8 cellular contexts compared by ENCODE assay signal in genomic region chr3:100402150-100402706, GRCh38. TPM values are rescaled to one million over a fixed set of nuclear protein-coding genes. Genes with fewer than 3 reads are reported as not detected.
A peak's percentile ranks its signal among the peaks of the same experiment; 100 is the strongest.
DNase-seq lines count a peak whose midpoint lies in the region; ATAC-seq, FAIRE-seq and TF ChIP-seq lines count a peak whose summit lies in the region.

No MANE protein-coding gene starts in this region.

- intact Hi-C loops in activated CD4-positive, alpha-beta T cell treated with anti-CD3 and anti-CD28 coated beads for 36 hours (cut with DNase I, micrococcal nuclease) = loop anchor here in 1 of 2 experiments (5.0 to 10.0 kb wide), 3 partner anchors 570 to 1500 kb away; partner anchors contain the start of gene DCBLD2

- H3K27me3 Mint-ChIP-seq in activated CD4-positive, alpha-beta T cell treated with anti-CD3 and anti-CD28 coated beads for 36 hours = no peaks in the 10 kb centered on the region

- H3K27ac Mint-ChIP-seq in activated CD4-positive, alpha-beta T cell treated with anti-CD3 and anti-CD28 coated beads for 36 hours = peak overlapping the region; percentile 96

- peak overlapping the region; percentile 78 for H3K4me3 Mint-ChIP-seq in activated CD4-positive, alpha-beta T cell treated with anti-CD3 and anti-CD28 coated beads for 36 hours

- peak overlapping the region; percentile 69 for H3K4me3 ChIP-seq in suprapubic skin

- ATAC-seq in activated CD4-positive, alpha-beta T cell treated with anti-CD3 and anti-CD28 coated beads for 36 hours = no peak

- WGBS in suprapubic skin = under 1% methylated on average over 3 of the region's 3 CpGs

- no peak for DNase-seq in activated CD4-positive, alpha-beta T cell treated with anti-CD3 and anti-CD28 coated beads for 36 hours
- DNase-seq in activated CD4-positive, alpha-beta T cell treated with anti-CD3 and anti-CD28 coated beads for 48 hours = no peak
- DNase-seq in NCI-H2081 treated with DMSO at 0.1 percent for 48 hours (lab: John Stamatoyannopoulos, UW) = peak; percentile 70
- DNase-seq in amniotic epithelial cell (ENCODE audit: low read depth) = peak; percentile 19
- peak; percentile 42 for DNase-seq in inferior parietal cortex (ENCODE audit: extremely low spot score)
- no peak for DNase-seq in suprapubic skin (ENCODE audit: low spot score in 2 of 2)
- no peak for DNase-seq in NCI-H2029 treated with DMSO at 0.1 percent for 48 hours (lab: John Stamatoyannopoulos, UW)
- DNase-seq in D721Med (ENCODE audit: insufficient read length, low spot score) = no peak

- peaks cover under 1% of the 10 kb centered on the region for H3K9me3 ChIP-seq in suprapubic skin

- peaks cover 45% of the 10 kb centered on the region for H3K4me1 ChIP-seq in suprapubic skin

- POLR2A ChIA-PET in activated CD4-positive, alpha-beta T cell treated with anti-CD3 and anti-CD28 coated beads for 36 hours (lab: Charles Lee) = interaction anchor here (0.5 to 1.5 kb wide), 5 partner anchors 11 to 309 kb away, joined by 3 to 7 read pairs (median 6); partner anchors contain the start of gene TBC1D23

- no peak for TF ChIP-seq EP300 in suprapubic skin (IDR thresholded peaks at IDR 0.05)

- peak overlapping the region; percentile 94 for H3K27ac ChIP-seq in suprapubic skin

- no peaks in the 10 kb centered on the region for H3K27me3 ChIP-seq in suprapubic skin

- FAIRE-seq in D721Med (lab: Jason Lieb, UNC) = no peak

- H3K36me3 ChIP-seq in suprapubic skin = no peaks in the 10 kb centered on the region

- H3K4me1 Mint-ChIP-seq in activated CD4-positive, alpha-beta T cell treated with anti-CD3 and anti-CD28 coated beads for 36 hours = peaks cover 40% of the 10 kb centered on the region

- H3K9me3 Mint-ChIP-seq in activated CD4-positive, alpha-beta T cell treated with anti-CD3 and anti-CD28 coated beads for 36 hours (ENCODE audit: low read depth) = peaks cover 3% of the 10 kb centered on the region

- peaks cover 21% of the 10 kb centered on the region for H3K36me3 Mint-ChIP-seq in activated CD4-positive, alpha-beta T cell treated with anti-CD3 and anti-CD28 coated beads for 36 hours (ENCODE audit: low read depth)

- CTCF ChIA-PET in activated CD4-positive, alpha-beta T cell treated with anti-CD3 and anti-CD28 coated beads for 36 hours (lab: Charles Lee) = interaction anchor here (0.7 to 2.9 kb wide), 8 partner anchors 11 to 570 kb away, joined by 3 to 12 read pairs (median 4); partner anchors contain the start of gene TBC1D23

- no peak for TF ChIP-seq POLR2A in suprapubic skin (IDR thresholded peaks at IDR 0.05)

- TF ChIP-seq CTCF in suprapubic skin (IDR thresholded peaks at IDR 0.05) (no peak), D721Med (IDR thresholded peaks at IDR 0.05; ENCODE audit: insufficient read depth, missing control alignments) (no peak)

RNA-seq across cellular contexts. Expression of gene LNP1, which starts 0.9 kb away (rescaled TPM):
- 1 to 10 TPM; 1.7 TPM for total RNA-seq in activated CD4-positive, alpha-beta T cell treated with anti-CD3 and anti-CD28 coated beads for 36 hours
- under 1 TPM in 3 of 4 donors, not detected in 1; 0.64 to 0.97 (median 0.76) TPM for total RNA-seq in suprapubic skin

RNA-seq across cellular contexts. Expression of gene TOMM70, which starts 1.3 kb away (rescaled TPM):
- total RNA-seq in activated CD4-positive, alpha-beta T cell treated with anti-CD3 and anti-CD28 coated beads for 36 hours = 10 to 100 TPM; 54.0 to 54.1 TPM
- 10 to 100 TPM; 26.9 to 34.1 (median 31.3) TPM for total RNA-seq in suprapubic skin

Comparison
In these comparisons a context has a peak if more than half of its experiments do, and no peak if none do; other contexts are left out.
1. DNase-seq: peak in NCI-H2081 treated with DMSO at 0.1 percent for 48 hours (single experiment), amniotic epithelial cell (single experiment) and inferior parietal cortex (single experiment); none in activated CD4-positive, alpha-beta T cell treated with anti-CD3 and anti-CD28 coated beads for 36 hours (single experiment), activated CD4-positive, alpha-beta T cell treated with anti-CD3 and anti-CD28 coated beads for 48 hours (single experiment), suprapubic skin (0 of 2), NCI-H2029 treated with DMSO at 0.1 percent for 48 hours (single experiment) and D721Med (single experiment).